29 cellular contexts compared by ENCODE assay signal in the genomic region with DNA sequence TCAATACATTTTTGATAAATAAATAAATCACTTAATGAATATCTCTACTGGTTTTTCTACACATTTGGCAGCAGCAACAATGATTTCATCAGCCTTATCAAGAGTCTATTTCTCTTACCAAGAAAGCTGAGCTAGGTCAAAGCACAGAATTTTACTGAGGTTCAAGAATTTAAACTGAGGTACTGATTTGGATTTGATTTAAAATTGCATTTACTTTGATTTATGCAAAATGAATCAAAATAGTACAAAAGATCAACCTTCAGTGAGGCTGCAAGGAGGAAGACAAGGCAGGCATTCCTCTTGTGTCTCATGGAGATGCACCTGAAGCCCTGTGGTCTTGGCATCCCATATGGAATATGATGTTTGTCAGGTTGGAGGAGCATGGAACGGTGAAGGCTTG. TPM values are rescaled to one million over a fixed set of nuclear protein-coding genes. Genes with fewer than 3 reads are reported as not detected.
DNase-seq lines count a peak whose midpoint lies in the region; ATAC-seq, FAIRE-seq and TF ChIP-seq lines count a peak whose summit lies in the region.
"Had no signal": no experiment of that assay in that cellular context is flagged by ENCODE, and none has a peak within 500 bp of the region (broad histone marks: within the 10 kb centered on the region; RNA-seq: fewer than 3 reads in every experiment).

No MANE protein-coding gene starts in this region.

- intact Hi-C loops in K562 (cut with micrococcal nuclease): no loop called here

- FAIRE-seq in K562 (lab: Jason Lieb, UNC): no peak
- FAIRE-seq: A204.1, A549, D721Med had no signal

- H3K36me3 ChIP-seq in K562 (ENCODE audit: control insufficient read depth, insufficient read depth, low read length): no peaks in the 10 kb centered on the region
- H3K36me3 ChIP-seq: BE2C; BLaER1; BLaER1 treated with 17β-estradiol and CSF1 and Interleukin-3, amounts not matched to agents 10 nM and 100 nM had no signal

- no peaks in the 10 kb centered on the region for H3K9me3 ChIP-seq in K562 (replicated peaks; ENCODE audit: control insufficient read depth, insufficient read depth, low read depth, low read length)
- H3K9me3 ChIP-seq: A549; BE2C; BLaER1; BLaER1 treated with 17β-estradiol and CSF1 and Interleukin-3, amounts not matched to agents 10 nM and 100 nM; Caco-2 had no signal

- TF ChIP-seq EP300 in K562 (IDR thresholded peaks at IDR 0.05; ENCODE audit: low read length): no peak

- no peak for TF ChIP-seq POLR2A in K562 (conservative IDR thresholded peaks at IDR 0.05)

- H3K27me3 ChIP-seq in K562 (ENCODE audit: control insufficient read depth in 2 of 2, insufficient read depth in 2 of 2, low read length in 2 of 2): peaks cover 12 to 35% of the 10 kb centered on the region in 2 experiments
- H3K27me3 ChIP-seq: BE2C; BLaER1; BLaER1 treated with 17β-estradiol and CSF1 and Interleukin-3, amounts not matched to agents 10 nM and 100 nM had no signal

- H3K79me2 ChIP-seq in K562 (ENCODE audit: control insufficient read depth, insufficient read depth, low read length): no peaks in the 10 kb centered on the region

- no peak overlapping the region for H3K9ac ChIP-seq in K562 (ENCODE audit: insufficient read depth in 1 of 2, low read depth in 2 of 2, low read length in 2 of 2)
- H3K9ac ChIP-seq: BLaER1; BLaER1 treated with 17β-estradiol and CSF1 and Interleukin-3, amounts not matched to agents 10 nM and 100 nM had no signal

- no peaks in the 10 kb centered on the region for H3K9me1 ChIP-seq in K562 (ENCODE audit: control insufficient read depth, insufficient read depth, low read length)

- no TSS peak for BruUV-seq in K562 (replicated peaks; lab: Mats Ljungman, UMichigan)

- H3K4me1 ChIP-seq in K562 (replicated peaks in 1 of 2; ENCODE audit: control insufficient read depth in 2 of 2, insufficient read depth in 2 of 2, low read length in 2 of 2): peaks cover 0 to 6% of the 10 kb centered on the region in 2 experiments; a peak in 1 of 5 replicates
- H3K4me1 ChIP-seq: A549, BE2C, Caco-2 had no signal

- no peak overlapping the region for H3K4me2 ChIP-seq in K562 (ENCODE audit: insufficient read depth, low read length)
- H3K4me2 ChIP-seq: A549; BLaER1; BLaER1 treated with 17β-estradiol and CSF1 and Interleukin-3, amounts not matched to agents 10 nM and 100 nM had no signal

- H3K27ac ChIP-seq in K562 (ENCODE audit: extremely low read depth, low read depth, low read length): no peak overlapping the region
- H3K27ac ChIP-seq: 22Rv1; A549; BLaER1; BLaER1 treated with 17β-estradiol and CSF1 and Interleukin-3, amounts not matched to agents 10 nM and 100 nM; C4-2B had no signal

- no peak for DNase-seq in K562 (ENCODE audit: extremely low read depth in 1 of 4, low spot score in 3 of 4)
- no peak for DNase-seq in stimulated activated CD4-positive, alpha-beta T cell treated with anti-CD3 and anti-CD28 coated beads, Interleukin-2, amount 100 ng/mL, for 48 hours
- DNase-seq: 8988T; ACHN; AML-193; BE2C; C1 segment of cervical spinal cord; Caco-2; Calu3; CD4-positive, alpha-beta memory T cell; CD4-positive, alpha-beta T cell; CD4-positive, CD25-positive, alpha-beta regulatory T cell; CD8-positive, alpha-beta memory T cell; CD8-positive, alpha-beta T cell; COR-L47; DMS 273 treated with DMSO at 0.1 percent for 48 hours; DMS153; DMS53; DMS79; DMS79 treated with DMSO at 0.1 percent for 48 hours; DND-41; EL had no signal

- TF ChIP-seq CTCF in K562 (IDR thresholded peaks at IDR 0.05 in 2 of 3, conservative IDR thresholded peaks at IDR 0.05 in 1 of 3; ENCODE audit: insufficient read depth in 2 of 3, low read depth in 1 of 3, low read length in 3 of 3): no peak

- CTCF ChIA-PET in K562 (lab: Yijun Ruan, JAX; ENCODE audit: low intra/inter-chr PET ratio): no interaction called here

- no peak overlapping the region for H3K4me3 ChIP-seq in K562
- H3K4me3 ChIP-seq: A549; BLaER1; BLaER1 treated with 17β-estradiol and CSF1 and Interleukin-3, amounts not matched to agents 10 nM and 100 nM had no signal

- no peaks in the 10 kb centered on the region for H4K20me1 ChIP-seq in K562 (replicated peaks; ENCODE audit: control insufficient read depth, insufficient read depth, low read length)
- H4K20me1 ChIP-seq: BLaER1; BLaER1 treated with 17β-estradiol and CSF1 and Interleukin-3, amounts not matched to agents 10 nM and 100 nM had no signal

- 0% methylated on average over 1 of the region's 1 CpG for WGBS in K562 (ENCODE audit: insufficient coverage, low coverage, missing lambda C conversion rate)

- H2AFZ ChIP-seq in K562 (ENCODE audit: low read depth, low read length): no peak overlapping the region

- in situ Hi-C loops in K562 (cut with MboI): no loop called here

- POLR2A ChIA-PET in K562 (lab: Yijun Ruan, JAX): no interaction called here

- no peak for ATAC-seq in K562
- ATAC-seq: A549; CD8-positive, alpha-beta T cell had no signal

- TF ChIP-seq RAD21 in K562 (CRISPR knock-in tag; conservative IDR thresholded peaks at IDR 0.05 in 1 of 2, IDR thresholded peaks at IDR 0.05 in 1 of 2): no peak

TF ChIP-seq in K562, 482 proteins besides CTCF, POLR2A, EP300 and RAD21:
- peak; percentile 56 to 75; a peak in 3 of 4 replicates for TF ChIP-seq KDM1A (IDR thresholded peaks at IDR 0.05)
- no peak for TF ChIP-seq PURB (CRISPR knock-in tag; IDR thresholded peaks at IDR 0.05; ENCODE audit: low read depth)

RNA-seq across cellular contexts. Expression of a gene that starts 15.5 kb away (rescaled TPM):
- total RNA-seq in K562 (2011; cell fraction: chromatin; rRNA removed; ENCODE audit: low replicate concordance): 119 and 226 TPM in 2 replicates
- 62.4 and 69.7 TPM in 2 replicates for total RNA-seq in K562 (2011; cell fraction: nucleolus; rRNA removed)
- total RNA-seq in K562 (2011; cell fraction: nucleoplasm; rRNA removed): 115 and 158 TPM in 2 replicates
- total RNA-seq in K562 (2014; rRNA removed) (10.9 and 12.3 TPM in 2 replicates), K562 (2014; rRNA removed; fragmentation: Illumina TruSeq; extraction: Trizol) (12.0 TPM in 2 replicates), K562 (2015; rRNA removed; fragmentation: Illumina TruSeq; extraction: Trizol) (10.4 and 10.6 TPM in 2 replicates), K562 (2021) (27.9 and 28.6 TPM in 2 replicates)
- polyA plus RNA-seq in K562 (2011; rRNA removed) (5.7 and 9.2 TPM in 2 replicates), K562 (2014; fragmentation: Illumina TruSeq; extraction: Trizol) (20.8 and 24.5 TPM in 2 replicates), K562 (2014; fragmentation: Nextera tagmentation; extraction: Ambion mirVana) (1 to 10 TPM; 2.2 to 4.0 TPM), K562 (2014; rRNA removed) (10.5 and 12.7 TPM in 2 replicates)
- polyA plus RNA-seq in K562 (2011; cell fraction: cytosol; rRNA removed): 7.2 and 8.2 TPM in 2 replicates
- 24.3 and 35.7 TPM in 2 replicates for polyA plus RNA-seq in K562 (2011; cell fraction: nucleus; rRNA removed)
- polyA plus RNA-seq in K562 (2012): 17.2 and 17.7 TPM in 2 replicates
- polyA minus RNA-seq in K562 (2011; rRNA and poly(A)+ RNA removed): 26.7 and 40.2 TPM in 2 replicates
- 21.4 and 35.3 TPM in 2 replicates for polyA minus RNA-seq in K562 (2011; cell fraction: cytosol; rRNA and poly(A)+ RNA removed)
- 34.9 and 44.5 TPM in 2 replicates for polyA minus RNA-seq in K562 (2011; cell fraction: nucleus; rRNA and poly(A)+ RNA removed)
